ENCODE assay signal across 21 cellular contexts in the genomic region with DNA sequence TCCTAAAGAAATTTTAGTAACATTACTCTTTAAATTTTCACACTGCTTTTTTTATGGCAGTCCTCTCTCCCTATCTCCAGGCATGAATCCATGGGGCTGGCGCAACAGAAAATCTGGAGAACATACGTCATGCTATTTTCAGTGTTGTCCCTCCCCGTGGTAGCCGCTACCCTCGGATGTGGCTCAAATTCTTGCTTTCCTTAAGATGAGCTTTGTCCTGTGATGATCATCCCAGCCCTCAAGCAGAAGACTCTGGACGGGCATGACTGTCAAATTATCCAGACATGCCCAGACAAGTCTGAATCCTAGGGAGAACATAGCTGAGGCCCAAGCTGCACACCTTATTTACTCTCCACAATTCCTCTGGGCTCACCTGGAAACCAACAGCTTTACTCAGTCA. TPM values are rescaled to one million over a fixed set of nuclear protein-coding genes. Genes with fewer than 3 reads are reported as not detected.
DNase-seq lines count a peak whose midpoint lies in the region; ATAC-seq and TF ChIP-seq lines count a peak whose summit lies in the region.
"Had no signal": no experiment of that assay in that cellular context is flagged by ENCODE, and none has a peak within 500 bp of the region (broad histone marks: within the 10 kb centered on the region; RNA-seq: fewer than 3 reads in every experiment).

No MANE protein-coding gene starts in this region.

- H3K27ac ChIP-seq in dorsolateral prefrontal cortex (peak overlapping the region in 38 of 59 donors; percentile 1 to 83 (median 52)), neuronal stem cell (replicated peaks; ENCODE audit: low read length) (no peak overlapping the region), endodermal cell (ENCODE audit: low read depth, low read length) (no peak overlapping the region)
- H3K27ac ChIP-seq: neutrophil had no signal

- H3K27ac Mint-ChIP-seq in HFFc6 = peak overlapping the region; percentile 79
- H3K27ac Mint-ChIP-seq in activated T-cell treated with anti-CD3 and anti-CD28 coated beads, Interleukin-2, amount 50 U/mL, for 24 hours = no peak overlapping the region
- H3K27ac Mint-ChIP-seq in endodermal cell = no peak overlapping the region
- H3K27ac Mint-ChIP-seq: activated naive CD8-positive, alpha-beta T cell; effector memory CD8-positive, alpha-beta T cell; immature natural killer cell; memory B cell had no signal

- H2AK5ac ChIP-seq in neuronal stem cell (ENCODE audit: low read depth, low read length) = no peak overlapping the region

- H3K9ac ChIP-seq in neuronal stem cell (ENCODE audit: low read depth, low read length, poor library complexity) = no peak overlapping the region
- no peak overlapping the region for H3K9ac ChIP-seq in endodermal cell (ENCODE audit: extremely low read depth, low read length, poor library complexity, severe bottlenecking)

- no peak overlapping the region for H3K4ac ChIP-seq in neuronal stem cell (ENCODE audit: low read length)

- H3K18ac ChIP-seq in neuronal stem cell (ENCODE audit: low read length) = no peak overlapping the region

- no peaks in the 10 kb centered on the region for H3K79me1 ChIP-seq in neuronal stem cell (ENCODE audit: low read depth, low read length)

- no peak overlapping the region for H4K8ac ChIP-seq in neuronal stem cell (ENCODE audit: low read depth, low read length)

- no peaks in the 10 kb centered on the region for H3K4me1 ChIP-seq in neuronal stem cell (ENCODE audit: control insufficient read depth in 2 of 2, insufficient read depth in 1 of 2, low read depth in 1 of 2, low read length in 2 of 2)
- peaks cover 10% of the 10 kb centered on the region for H3K4me1 ChIP-seq in endodermal cell (ENCODE audit: control insufficient read depth, insufficient read depth, low read length)

- peak overlapping the region; percentile 16; the same call in 1 of the 2 replicates for H3K4me3 Mint-ChIP-seq in HFFc6
- H3K4me3 Mint-ChIP-seq in activated T-cell treated with anti-CD3 and anti-CD28 coated beads, Interleukin-2, amount 50 U/mL, for 24 hours = no peak overlapping the region
- H3K4me3 Mint-ChIP-seq in endodermal cell = no peak overlapping the region
- H3K4me3 Mint-ChIP-seq: activated naive CD8-positive, alpha-beta T cell; effector memory CD8-positive, alpha-beta T cell; immature natural killer cell; memory B cell had no signal

- H3K4me2 ChIP-seq in neuronal stem cell (ENCODE audit: insufficient read depth, low read length, poor library complexity, severe bottlenecking) = no peak overlapping the region

- H2BK12ac ChIP-seq in neuronal stem cell (ENCODE audit: low read length) = no peak overlapping the region

- no peak overlapping the region for H2BK5ac ChIP-seq in neuronal stem cell (ENCODE audit: low read length)

- no peak overlapping the region for H2BK120ac ChIP-seq in neuronal stem cell (ENCODE audit: low read depth, low read length)

- H3K9me3 Mint-ChIP-seq in HFFc6 (peaks cover 5% of the 10 kb centered on the region; the same call in 1 of the 2 replicates), endodermal cell (no peaks in the 10 kb centered on the region)
- H3K9me3 Mint-ChIP-seq in activated T-cell treated with anti-CD3 and anti-CD28 coated beads, Interleukin-2, amount 50 U/mL, for 24 hours = no peaks in the 10 kb centered on the region
- H3K9me3 Mint-ChIP-seq: effector memory CD8-positive, alpha-beta T cell; immature natural killer cell; memory B cell had no signal

- no peak overlapping the region for H2BK15ac ChIP-seq in neuronal stem cell (ENCODE audit: low read length)

- H3K27me3 Mint-ChIP-seq in HFFc6 (ENCODE audit: insufficient read depth) (peaks cover 4% of the 10 kb centered on the region), endodermal cell (ENCODE audit: insufficient read depth) (no peaks in the 10 kb centered on the region)
- no peaks in the 10 kb centered on the region for H3K27me3 Mint-ChIP-seq in activated T-cell treated with anti-CD3 and anti-CD28 coated beads, Interleukin-2, amount 50 U/mL, for 24 hours
- H3K27me3 Mint-ChIP-seq: activated naive CD8-positive, alpha-beta T cell had no signal

- intact Hi-C loops in dorsolateral prefrontal cortex (cut with DNase I) = no loop called here

- H3K36me3 ChIP-seq in neuronal stem cell (replicated peaks in 1 of 2; ENCODE audit: control insufficient read depth in 2 of 2, insufficient read depth in 2 of 2, low read length in 2 of 2) (no peaks in the 10 kb centered on the region), endodermal cell (ENCODE audit: control insufficient read depth, insufficient read depth, low read length) (no peaks in the 10 kb centered on the region)
- H3K36me3 ChIP-seq: neutrophil had no signal

- H3K9me3 ChIP-seq in neuronal stem cell (replicated peaks in 1 of 2; ENCODE audit: control insufficient read depth in 2 of 2, insufficient read depth in 1 of 2, low read depth in 1 of 2, low read length in 2 of 2) = no peaks in the 10 kb centered on the region
- no peaks in the 10 kb centered on the region for H3K9me3 ChIP-seq in endodermal cell (ENCODE audit: control insufficient read depth, low read length)
- H3K9me3 ChIP-seq: neutrophil had no signal

- peak overlapping the region; percentile 25 for H2AFZ ChIP-seq in neuronal stem cell (ENCODE audit: low read length)

- H3K4me1 Mint-ChIP-seq in HFFc6 (ENCODE audit: low read depth) = peaks cover 24% of the 10 kb centered on the region
- peaks cover 18% of the 10 kb centered on the region for H3K4me1 Mint-ChIP-seq in activated T-cell treated with anti-CD3 and anti-CD28 coated beads, Interleukin-2, amount 50 U/mL, for 24 hours (ENCODE audit: low read depth)
- peaks cover 9% of the 10 kb centered on the region for H3K4me1 Mint-ChIP-seq in endodermal cell

- TF ChIP-seq CTCF in HFFc6 (IDR thresholded peaks at IDR 0.05) (no peak), dorsolateral prefrontal cortex (IDR thresholded peaks at IDR 0.05 in 54 of 56, conservative IDR thresholded peaks at IDR 0.05 in 2 of 56; ENCODE audit: low read depth in 1 of 56, partially characterized antibody in 56 of 56) (no peak), endodermal cell (conservative IDR thresholded peaks at IDR 0.05) (no peak)

- no peak for DNase-seq in HFFc6
- DNase-seq in NCI-H69 (lab: John Stamatoyannopoulos, UW) = peak; percentile 88
- peak in 3 of 10 donors; percentile 49 to 55 (median 52) for DNase-seq in dorsolateral prefrontal cortex
- DNase-seq in neuronal stem cell (ENCODE audit: low spot score) = no peak
- no peak for DNase-seq in activated T-cell treated with anti-CD3 and anti-CD28 coated beads, Interleukin-2, amount 50 U/mL, for 24 hours
- DNase-seq in endodermal cell = no peak
- DNase-seq in activated naive CD4-positive, alpha-beta T cell (lab: John Stamatoyannopoulos, UW) = no peak
- DNase-seq: AML-193; central memory CD4-positive, alpha-beta T cell; DMS 273 treated with DMSO at 0.1 percent for 48 hours; effector memory CD8-positive, alpha-beta T cell; immature natural killer cell; NCI-H1694; NCI-H82; right cardiac atrium; stimulated activated CD4-positive, alpha-beta T cell treated with anti-CD3 and anti-CD28 coated beads, Interleukin-1b, Interleukin-23, amount 100 ng/mL, for 48 hours had no signal

- H3K36me3 Mint-ChIP-seq in HFFc6 (ENCODE audit: low read depth) (peaks cover 11% of the 10 kb centered on the region), endodermal cell (ENCODE audit: low read depth) (no peaks in the 10 kb centered on the region)
- no peaks in the 10 kb centered on the region for H3K36me3 Mint-ChIP-seq in activated T-cell treated with anti-CD3 and anti-CD28 coated beads, Interleukin-2, amount 50 U/mL, for 24 hours (ENCODE audit: low read depth)
- H3K36me3 Mint-ChIP-seq: memory B cell had no signal

- ATAC-seq in GM21381 (IDR thresholded peaks at IDR 0.05; ENCODE audit: unreplicated experiment) = no peak
- ATAC-seq: effector memory CD8-positive, alpha-beta T cell; right cardiac atrium; Right ventricle myocardium inferior had no signal

- no peak overlapping the region for H3K4me3 ChIP-seq in dorsolateral prefrontal cortex
- no peak overlapping the region for H3K4me3 ChIP-seq in neuronal stem cell (ENCODE audit: low read length in 2 of 2)
- H3K4me3 ChIP-seq in endodermal cell (ENCODE audit: low read length) = no peak overlapping the region

- no peak overlapping the region for H3K14ac ChIP-seq in neuronal stem cell (ENCODE audit: low read length)

- H3K23ac ChIP-seq in neuronal stem cell (ENCODE audit: low read depth, low read length, poor library complexity) = no peak overlapping the region

- H4K91ac ChIP-seq in neuronal stem cell (ENCODE audit: low read depth, low read length, poor library complexity) = no peak overlapping the region

- no CpG with 5 or more reads among the region's 6 CpGs for WGBS in neuronal stem cell (ENCODE audit: extremely low coverage in 2 of 2, insufficient read length in 2 of 2, insufficient replicate concordance in 1 of 2), 2 donors
- 90 to 96% methylated on average over 6 of the region's 6 CpGs for WGBS in endodermal cell (ENCODE audit: insufficient coverage in 1 of 2, insufficient read length in 1 of 2), 2 experiments

- no peaks in the 10 kb centered on the region for H3K27me3 ChIP-seq in dorsolateral prefrontal cortex
- peaks cover 0 to 4% (median 0%) of the 10 kb centered on the region in 3 experiments for H3K27me3 ChIP-seq in neuronal stem cell (ENCODE audit: control insufficient read depth in 3 of 3, insufficient read depth in 3 of 3, low read depth in 1 of 3, low read length in 3 of 3)
- peaks cover 5% of the 10 kb centered on the region for H3K27me3 ChIP-seq in endodermal cell (ENCODE audit: control insufficient read depth, insufficient read depth, low read length, poor library complexity, severe bottlenecking)

RNA-seq across cellular contexts. Expression of a gene that starts 49.1 kb away (rescaled TPM):
- 10 to 100 TPM in 4 of 6 experiments, 1 to 10 TPM in 2; 8.3 to 14.0 (median 12.6) TPM for total RNA-seq in HFFc6 (2021; fragmentation: NEBNext Ultra II Directional; extraction: Animal tissue kit (Norgen Biotek cat#: 25700))
- total RNA-seq in dorsolateral prefrontal cortex = 100 to 1,000 TPM in 66 of 120 experiments, 10 to 100 TPM in 54; 50.9 to 165 (median 102) TPM
- 0.56 TPM for polyA plus RNA-seq in neuronal stem cell (2013, experiment 1 of 2)
- polyA plus RNA-seq in neuronal stem cell (2013, experiment 2 of 2) = 0.39 TPM
- 1 to 10 TPM in 1 of 2 donors, under 1 TPM in 1; 0.60 to 1.1 TPM for total RNA-seq in endodermal cell
- 3.8 TPM for polyA plus RNA-seq in endodermal cell (2013, experiment 1 of 2)
- polyA plus RNA-seq in endodermal cell (2013, experiment 2 of 2) = 1.4 TPM
- polyA plus RNA-seq: immature natural killer cell had no signal

Comparison
In these comparisons a context has a peak if more than half of its experiments do, and no peak if none do; other contexts are left out.
1. H3K27ac ChIP-seq: peak in dorsolateral prefrontal cortex (38 of 59); none in neuronal stem cell (single experiment) and endodermal cell (single experiment).
2. RNA of a gene that starts 49.1 kb away (total RNA-seq): 50.9 to 165 TPM in dorsolateral prefrontal cortex and 8.3 to 14.0 TPM in HFFc6; 0.60 to 1.1 TPM in endodermal cell; every median in the first group is over 4 times any median in the second.